ENCODE assay signal across 1 cellular context in the genomic region with DNA sequence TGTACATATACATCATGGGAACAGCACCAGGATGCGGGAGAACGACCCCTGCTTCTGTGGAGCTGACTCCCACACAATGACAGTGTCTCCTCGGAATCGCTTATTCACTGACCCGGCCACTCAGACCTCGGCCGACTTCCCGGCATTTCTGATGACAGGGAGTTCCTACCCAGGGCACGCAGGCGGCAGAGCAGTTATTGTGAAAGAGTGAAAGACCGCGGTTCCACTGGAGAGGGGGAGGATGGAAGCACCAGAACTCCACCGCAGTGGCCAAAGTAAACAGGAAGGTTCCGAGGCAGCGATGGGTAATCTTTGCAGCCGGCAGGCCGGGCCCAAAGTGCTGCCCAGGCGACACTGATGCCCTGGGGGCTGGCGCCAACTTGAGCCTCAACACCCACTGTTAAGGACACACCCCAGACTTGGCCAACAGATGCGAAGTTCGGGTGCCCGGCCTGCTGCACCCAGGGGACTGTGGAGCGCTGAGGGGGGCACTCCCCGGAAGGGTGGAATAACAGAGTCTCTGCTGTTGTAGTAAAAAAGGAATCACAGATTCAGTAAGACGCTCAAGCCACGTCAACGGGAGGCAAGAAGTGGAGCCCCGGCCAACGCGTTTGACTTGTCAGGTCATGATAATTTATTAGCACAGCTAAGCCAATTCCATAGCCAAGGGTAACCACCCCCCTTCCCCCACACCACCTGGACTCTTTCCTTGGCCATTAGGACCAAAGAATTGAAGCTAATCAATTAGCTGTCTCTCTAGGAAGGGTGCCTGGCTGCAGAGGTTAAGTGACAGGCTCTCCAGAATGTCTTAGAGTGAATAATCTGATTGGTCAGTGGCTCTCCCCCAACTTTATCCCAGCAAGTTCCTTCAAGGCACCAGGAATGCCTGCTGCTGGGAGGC.
TF ChIP-seq lines count a peak whose summit lies in the region.

No MANE protein-coding gene starts in this region.

TF ChIP-seq in HepG2, 621 proteins besides CTCF, POLR2A, EP300 and RAD21 (continued from another document and continues in another):
- TF ChIP-seq, protein P1, sequence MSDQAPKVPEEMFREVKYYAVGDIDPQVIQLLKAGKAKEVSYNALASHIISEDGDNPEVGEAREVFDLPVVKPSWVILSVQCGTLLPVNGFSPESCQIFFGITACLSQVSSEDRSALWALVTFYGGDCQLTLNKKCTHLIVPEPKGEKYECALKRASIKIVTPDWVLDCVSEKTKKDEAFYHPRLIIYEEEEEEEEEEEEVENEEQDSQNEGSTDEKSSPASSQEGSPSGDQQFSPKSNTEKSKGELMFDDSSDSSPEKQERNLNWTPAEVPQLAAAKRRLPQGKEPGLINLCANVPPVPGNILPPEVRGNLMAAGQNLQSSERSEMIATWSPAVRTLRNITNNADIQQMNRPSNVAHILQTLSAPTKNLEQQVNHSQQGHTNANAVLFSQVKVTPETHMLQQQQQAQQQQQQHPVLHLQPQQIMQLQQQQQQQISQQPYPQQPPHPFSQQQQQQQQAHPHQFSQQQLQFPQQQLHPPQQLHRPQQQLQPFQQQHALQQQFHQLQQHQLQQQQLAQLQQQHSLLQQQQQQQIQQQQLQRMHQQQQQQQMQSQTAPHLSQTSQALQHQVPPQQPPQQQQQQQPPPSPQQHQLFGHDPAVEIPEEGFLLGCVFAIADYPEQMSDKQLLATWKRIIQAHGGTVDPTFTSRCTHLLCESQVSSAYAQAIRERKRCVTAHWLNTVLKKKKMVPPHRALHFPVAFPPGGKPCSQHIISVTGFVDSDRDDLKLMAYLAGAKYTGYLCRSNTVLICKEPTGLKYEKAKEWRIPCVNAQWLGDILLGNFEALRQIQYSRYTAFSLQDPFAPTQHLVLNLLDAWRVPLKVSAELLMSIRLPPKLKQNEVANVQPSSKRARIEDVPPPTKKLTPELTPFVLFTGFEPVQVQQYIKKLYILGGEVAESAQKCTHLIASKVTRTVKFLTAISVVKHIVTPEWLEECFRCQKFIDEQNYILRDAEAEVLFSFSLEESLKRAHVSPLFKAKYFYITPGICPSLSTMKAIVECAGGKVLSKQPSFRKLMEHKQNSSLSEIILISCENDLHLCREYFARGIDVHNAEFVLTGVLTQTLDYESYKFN (CRISPR knock-in tag; conservative IDR thresholded peaks at IDR 0.05) = peak; percentile 78
- TF ChIP-seq, protein P2, sequence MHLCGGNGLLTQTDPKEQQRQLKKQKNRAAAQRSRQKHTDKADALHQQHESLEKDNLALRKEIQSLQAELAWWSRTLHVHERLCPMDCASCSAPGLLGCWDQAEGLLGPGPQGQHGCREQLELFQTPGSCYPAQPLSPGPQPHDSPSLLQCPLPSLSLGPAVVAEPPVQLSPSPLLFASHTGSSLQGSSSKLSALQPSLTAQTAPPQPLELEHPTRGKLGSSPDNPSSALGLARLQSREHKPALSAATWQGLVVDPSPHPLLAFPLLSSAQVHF (CRISPR knock-in tag; IDR thresholded peaks at IDR 0.05) = no peak
- no peak for TF ChIP-seq HCFC1 (IDR thresholded peaks at IDR 0.05; ENCODE audit: low read depth, low read length)
- no peak for TF ChIP-seq GTF2F1 (IDR thresholded peaks at IDR 0.05; ENCODE audit: low read length)
- no peak; the same call in 1 of the 2 replicates for TF ChIP-seq ZNF776 (CRISPR knock-in tag; IDR thresholded peaks at IDR 0.05)
- TF ChIP-seq MATR3 (CRISPR knock-in tag; IDR thresholded peaks at IDR 0.05) = no peak
- TF ChIP-seq ESRRA (CRISPR knock-in tag; IDR thresholded peaks at IDR 0.05; ENCODE audit: low read depth) = no peak
- TF ChIP-seq ZNF496 (CRISPR knock-in tag; IDR thresholded peaks at IDR 0.05; ENCODE audit: insufficient replicate concordance) = no peak
- TF ChIP-seq, protein P3, sequence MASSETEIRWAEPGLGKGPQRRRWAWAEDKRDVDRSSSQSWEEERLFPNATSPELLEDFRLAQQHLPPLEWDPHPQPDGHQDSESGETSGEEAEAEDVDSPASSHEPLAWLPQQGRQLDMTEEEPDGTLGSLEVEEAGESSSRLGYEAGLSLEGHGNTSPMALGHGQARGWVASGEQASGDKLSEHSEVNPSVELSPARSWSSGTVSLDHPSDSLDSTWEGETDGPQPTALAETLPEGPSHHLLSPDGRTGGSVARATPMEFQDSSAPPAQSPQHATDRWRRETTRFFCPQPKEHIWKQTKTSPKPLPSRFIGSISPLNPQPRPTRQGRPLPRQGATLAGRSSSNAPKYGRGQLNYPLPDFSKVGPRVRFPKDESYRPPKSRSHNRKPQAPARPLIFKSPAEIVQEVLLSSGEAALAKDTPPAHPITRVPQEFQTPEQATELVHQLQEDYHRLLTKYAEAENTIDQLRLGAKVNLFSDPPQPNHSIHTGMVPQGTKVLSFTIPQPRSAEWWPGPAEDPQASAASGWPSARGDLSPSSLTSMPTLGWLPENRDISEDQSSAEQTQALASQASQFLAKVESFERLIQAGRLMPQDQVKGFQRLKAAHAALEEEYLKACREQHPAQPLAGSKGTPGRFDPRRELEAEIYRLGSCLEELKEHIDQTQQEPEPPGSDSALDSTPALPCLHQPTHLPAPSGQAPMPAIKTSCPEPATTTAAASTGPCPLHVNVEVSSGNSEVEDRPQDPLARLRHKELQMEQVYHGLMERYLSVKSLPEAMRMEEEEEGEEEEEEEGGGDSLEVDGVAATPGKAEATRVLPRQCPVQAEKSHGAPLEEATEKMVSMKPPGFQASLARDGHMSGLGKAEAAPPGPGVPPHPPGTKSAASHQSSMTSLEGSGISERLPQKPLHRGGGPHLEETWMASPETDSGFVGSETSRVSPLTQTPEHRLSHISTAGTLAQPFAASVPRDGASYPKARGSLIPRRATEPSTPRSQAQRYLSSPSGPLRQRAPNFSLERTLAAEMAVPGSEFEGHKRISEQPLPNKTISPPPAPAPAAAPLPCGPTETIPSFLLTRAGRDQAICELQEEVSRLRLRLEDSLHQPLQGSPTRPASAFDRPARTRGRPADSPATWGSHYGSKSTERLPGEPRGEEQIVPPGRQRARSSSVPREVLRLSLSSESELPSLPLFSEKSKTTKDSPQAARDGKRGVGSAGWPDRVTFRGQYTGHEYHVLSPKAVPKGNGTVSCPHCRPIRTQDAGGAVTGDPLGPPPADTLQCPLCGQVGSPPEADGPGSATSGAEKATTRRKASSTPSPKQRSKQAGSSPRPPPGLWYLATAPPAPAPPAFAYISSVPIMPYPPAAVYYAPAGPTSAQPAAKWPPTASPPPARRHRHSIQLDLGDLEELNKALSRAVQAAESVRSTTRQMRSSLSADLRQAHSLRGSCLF (CRISPR knock-in tag; IDR thresholded peaks at IDR 0.05; ENCODE audit: borderline replicate concordance) = no peak
- peak; percentile 95 for TF ChIP-seq ZSCAN31 (CRISPR knock-in tag; IDR thresholded peaks at IDR 0.05; ENCODE audit: low read depth)
- no peak for TF ChIP-seq TCF12 (IDR thresholded peaks at IDR 0.05)
- no peak for TF ChIP-seq TCF12 (CRISPR knock-in tag; IDR thresholded peaks at IDR 0.05)
- no peak for TF ChIP-seq FIP1L1 (IDR thresholded peaks at IDR 0.05; ENCODE audit: borderline replicate concordance, insufficient read depth, low read depth, low read length)
- TF ChIP-seq, protein P4, sequence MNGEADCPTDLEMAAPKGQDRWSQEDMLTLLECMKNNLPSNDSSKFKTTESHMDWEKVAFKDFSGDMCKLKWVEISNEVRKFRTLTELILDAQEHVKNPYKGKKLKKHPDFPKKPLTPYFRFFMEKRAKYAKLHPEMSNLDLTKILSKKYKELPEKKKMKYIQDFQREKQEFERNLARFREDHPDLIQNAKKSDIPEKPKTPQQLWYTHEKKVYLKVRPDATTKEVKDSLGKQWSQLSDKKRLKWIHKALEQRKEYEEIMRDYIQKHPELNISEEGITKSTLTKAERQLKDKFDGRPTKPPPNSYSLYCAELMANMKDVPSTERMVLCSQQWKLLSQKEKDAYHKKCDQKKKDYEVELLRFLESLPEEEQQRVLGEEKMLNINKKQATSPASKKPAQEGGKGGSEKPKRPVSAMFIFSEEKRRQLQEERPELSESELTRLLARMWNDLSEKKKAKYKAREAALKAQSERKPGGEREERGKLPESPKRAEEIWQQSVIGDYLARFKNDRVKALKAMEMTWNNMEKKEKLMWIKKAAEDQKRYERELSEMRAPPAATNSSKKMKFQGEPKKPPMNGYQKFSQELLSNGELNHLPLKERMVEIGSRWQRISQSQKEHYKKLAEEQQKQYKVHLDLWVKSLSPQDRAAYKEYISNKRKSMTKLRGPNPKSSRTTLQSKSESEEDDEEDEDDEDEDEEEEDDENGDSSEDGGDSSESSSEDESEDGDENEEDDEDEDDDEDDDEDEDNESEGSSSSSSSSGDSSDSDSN (CRISPR knock-in tag; IDR thresholded peaks at IDR 0.05) = peak; percentile 79
- no peak for TF ChIP-seq ZNF790 (CRISPR knock-in tag; IDR thresholded peaks at IDR 0.05; ENCODE audit: borderline replicate concordance)
- no peak for TF ChIP-seq TBP (CRISPR knock-in tag; IDR thresholded peaks at IDR 0.05)
- TF ChIP-seq CCDC6 (CRISPR knock-in tag; IDR thresholded peaks at IDR 0.05) = peak; percentile 61; the same call in 1 of the 2 replicates
- no peak for TF ChIP-seq NCOA5 (CRISPR knock-in tag; IDR thresholded peaks at IDR 0.05)
- no peak for TF ChIP-seq ZKSCAN1 (IDR thresholded peaks at IDR 0.05; ENCODE audit: low read length)
- TF ChIP-seq NR2F1 (CRISPR knock-in tag; IDR thresholded peaks at IDR 0.05) = no peak
- peak; percentile 97 for TF ChIP-seq CEBPB (IDR thresholded peaks at IDR 0.05; ENCODE audit: borderline replicate concordance, low read depth, low read length)
- 0 out of 2 replicates have a peak, but pooled peaks have one; percentile 45 for TF ChIP-seq ISL2 (CRISPR knock-in tag; IDR thresholded peaks at IDR 0.05)
- TF ChIP-seq, protein P5, sequence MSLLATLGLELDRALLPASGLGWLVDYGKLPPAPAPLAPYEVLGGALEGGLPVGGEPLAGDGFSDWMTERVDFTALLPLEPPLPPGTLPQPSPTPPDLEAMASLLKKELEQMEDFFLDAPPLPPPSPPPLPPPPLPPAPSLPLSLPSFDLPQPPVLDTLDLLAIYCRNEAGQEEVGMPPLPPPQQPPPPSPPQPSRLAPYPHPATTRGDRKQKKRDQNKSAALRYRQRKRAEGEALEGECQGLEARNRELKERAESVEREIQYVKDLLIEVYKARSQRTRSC (CRISPR knock-in tag; IDR thresholded peaks at IDR 0.05; ENCODE audit: low read depth) = no peak
- TF ChIP-seq ZNF660 (CRISPR knock-in tag; IDR thresholded peaks at IDR 0.05; ENCODE audit: borderline replicate concordance, low read depth) = no peak
- TF ChIP-seq, protein P6, sequence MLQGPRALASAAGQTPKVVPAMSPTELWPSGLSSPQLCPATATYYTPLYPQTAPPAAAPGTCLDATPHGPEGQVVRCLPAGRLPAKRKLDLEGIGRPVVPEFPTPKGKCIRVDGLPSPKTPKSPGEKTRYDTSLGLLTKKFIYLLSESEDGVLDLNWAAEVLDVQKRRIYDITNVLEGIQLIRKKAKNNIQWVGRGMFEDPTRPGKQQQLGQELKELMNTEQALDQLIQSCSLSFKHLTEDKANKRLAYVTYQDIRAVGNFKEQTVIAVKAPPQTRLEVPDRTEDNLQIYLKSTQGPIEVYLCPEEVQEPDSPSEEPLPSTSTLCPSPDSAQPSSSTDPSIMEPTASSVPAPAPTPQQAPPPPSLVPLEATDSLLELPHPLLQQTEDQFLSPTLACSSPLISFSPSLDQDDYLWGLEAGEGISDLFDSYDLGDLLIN (CRISPR knock-in tag; IDR thresholded peaks at IDR 0.05; ENCODE audit: borderline replicate concordance) = no peak
- TF ChIP-seq NFRKB (IDR thresholded peaks at IDR 0.05) = no peak
- TF ChIP-seq IRX3 (CRISPR knock-in tag; IDR thresholded peaks at IDR 0.05; ENCODE audit: borderline replicate concordance, low read depth) = no peak
- no peak for TF ChIP-seq RBFOX2 (IDR thresholded peaks at IDR 0.05; ENCODE audit: low read depth, low read length)
- peak; percentile 71; the same call in 1 of the 2 replicates for TF ChIP-seq ZNF441 (CRISPR knock-in tag; IDR thresholded peaks at IDR 0.05; ENCODE audit: borderline replicate concordance)
- TF ChIP-seq EZH2 (conservative IDR thresholded peaks at IDR 0.05; ENCODE audit: low read depth, low read length) = no peak
- TF ChIP-seq, protein P7, sequence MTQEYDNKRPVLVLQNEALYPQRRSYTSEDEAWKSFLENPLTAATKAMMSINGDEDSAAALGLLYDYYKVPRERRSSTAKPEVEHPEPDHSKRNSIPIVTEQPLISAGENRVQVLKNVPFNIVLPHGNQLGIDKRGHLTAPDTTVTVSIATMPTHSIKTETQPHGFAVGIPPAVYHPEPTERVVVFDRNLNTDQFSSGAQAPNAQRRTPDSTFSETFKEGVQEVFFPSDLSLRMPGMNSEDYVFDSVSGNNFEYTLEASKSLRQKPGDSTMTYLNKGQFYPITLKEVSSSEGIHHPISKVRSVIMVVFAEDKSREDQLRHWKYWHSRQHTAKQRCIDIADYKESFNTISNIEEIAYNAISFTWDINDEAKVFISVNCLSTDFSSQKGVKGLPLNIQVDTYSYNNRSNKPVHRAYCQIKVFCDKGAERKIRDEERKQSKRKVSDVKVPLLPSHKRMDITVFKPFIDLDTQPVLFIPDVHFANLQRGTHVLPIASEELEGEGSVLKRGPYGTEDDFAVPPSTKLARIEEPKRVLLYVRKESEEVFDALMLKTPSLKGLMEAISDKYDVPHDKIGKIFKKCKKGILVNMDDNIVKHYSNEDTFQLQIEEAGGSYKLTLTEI (CRISPR knock-in tag; conservative IDR thresholded peaks at IDR 0.05) = no peak
- TF ChIP-seq, protein P8, sequence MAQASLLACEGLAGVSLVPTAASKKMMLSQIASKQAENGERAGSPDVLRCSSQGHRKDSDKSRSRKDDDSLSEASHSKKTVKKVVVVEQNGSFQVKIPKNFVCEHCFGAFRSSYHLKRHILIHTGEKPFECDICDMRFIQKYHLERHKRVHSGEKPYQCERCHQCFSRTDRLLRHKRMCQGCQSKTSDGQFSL (CRISPR knock-in tag; IDR thresholded peaks at IDR 0.05) = no peak
- no peak for TF ChIP-seq MZF1 (CRISPR knock-in tag; IDR thresholded peaks at IDR 0.05; ENCODE audit: borderline replicate concordance)
- TF ChIP-seq TOE1 (CRISPR knock-in tag; IDR thresholded peaks at IDR 0.05) = no peak
- TF ChIP-seq ZNF629 (CRISPR knock-in tag; conservative IDR thresholded peaks at IDR 0.05) = no peak
- no peak for TF ChIP-seq ZNF446 (CRISPR knock-in tag; IDR thresholded peaks at IDR 0.05)
- TF ChIP-seq KLF6 (CRISPR knock-in tag; IDR thresholded peaks at IDR 0.05) = no peak
- TF ChIP-seq, protein P9, sequence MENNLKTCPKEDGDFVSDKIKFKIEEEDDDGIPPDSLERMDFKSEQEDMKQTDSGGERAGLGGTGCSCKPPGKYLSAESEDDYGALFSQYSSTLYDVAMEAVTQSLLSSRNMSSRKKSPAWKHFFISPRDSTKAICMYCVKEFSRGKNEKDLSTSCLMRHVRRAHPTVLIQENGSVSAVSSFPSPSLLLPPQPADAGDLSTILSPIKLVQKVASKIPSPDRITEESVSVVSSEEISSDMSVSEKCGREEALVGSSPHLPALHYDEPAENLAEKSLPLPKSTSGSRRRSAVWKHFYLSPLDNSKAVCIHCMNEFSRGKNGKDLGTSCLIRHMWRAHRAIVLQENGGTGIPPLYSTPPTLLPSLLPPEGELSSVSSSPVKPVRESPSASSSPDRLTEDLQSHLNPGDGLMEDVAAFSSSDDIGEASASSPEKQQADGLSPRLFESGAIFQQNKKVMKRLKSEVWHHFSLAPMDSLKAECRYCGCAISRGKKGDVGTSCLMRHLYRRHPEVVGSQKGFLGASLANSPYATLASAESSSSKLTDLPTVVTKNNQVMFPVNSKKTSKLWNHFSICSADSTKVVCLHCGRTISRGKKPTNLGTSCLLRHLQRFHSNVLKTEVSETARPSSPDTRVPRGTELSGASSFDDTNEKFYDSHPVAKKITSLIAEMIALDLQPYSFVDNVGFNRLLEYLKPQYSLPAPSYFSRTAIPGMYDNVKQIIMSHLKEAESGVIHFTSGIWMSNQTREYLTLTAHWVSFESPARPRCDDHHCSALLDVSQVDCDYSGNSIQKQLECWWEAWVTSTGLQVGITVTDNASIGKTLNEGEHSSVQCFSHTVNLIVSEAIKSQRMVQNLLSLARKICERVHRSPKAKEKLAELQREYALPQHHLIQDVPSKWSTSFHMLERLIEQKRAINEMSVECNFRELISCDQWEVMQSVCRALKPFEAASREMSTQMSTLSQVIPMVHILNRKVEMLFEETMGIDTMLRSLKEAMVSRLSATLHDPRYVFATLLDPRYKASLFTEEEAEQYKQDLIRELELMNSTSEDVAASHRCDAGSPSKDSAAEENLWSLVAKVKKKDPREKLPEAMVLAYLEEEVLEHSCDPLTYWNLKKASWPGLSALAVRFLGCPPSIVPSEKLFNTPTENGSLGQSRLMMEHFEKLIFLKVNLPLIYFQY (CRISPR knock-in tag; IDR thresholded peaks at IDR 0.05; ENCODE audit: borderline replicate concordance) = peak; percentile 99
